ENCODE assay signal across 8 cellular contexts in the genomic region with DNA sequence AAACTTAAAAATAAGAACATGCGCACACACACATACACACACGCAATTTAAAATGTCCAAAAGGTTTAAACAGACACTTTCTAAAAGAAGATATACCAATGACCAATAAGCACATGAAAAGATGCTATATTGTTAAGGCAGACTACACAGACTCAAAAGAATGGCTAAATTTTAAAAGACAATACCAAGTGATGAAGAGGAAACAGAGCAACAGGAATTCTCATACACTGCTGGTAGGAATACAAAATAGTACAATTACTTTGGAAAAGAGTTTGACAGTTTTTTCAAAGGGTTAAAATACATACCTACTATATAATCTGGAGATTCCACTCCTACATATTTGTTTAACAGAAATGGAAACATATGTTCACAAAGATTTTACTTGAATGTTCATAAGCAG.
"Had no signal": no experiment of that assay in that cellular context is flagged by ENCODE, and none has a peak within 500 bp of the region (broad histone marks: within the 10 kb centered on the region; RNA-seq: fewer than 3 reads in every experiment).

No MANE protein-coding gene starts in this region.

- ATAC-seq: GM12878 had no signal

- DNase-seq: GDM1, GF-D8 had no signal

- FAIRE-seq: G401.6, GM12878, GM12891, GM12892, GM18507, GM19239 had no signal

- H3K4me3 ChIP-seq: GM12878 had no signal
